11 cellular contexts compared by ENCODE assay signal in the genomic region with DNA sequence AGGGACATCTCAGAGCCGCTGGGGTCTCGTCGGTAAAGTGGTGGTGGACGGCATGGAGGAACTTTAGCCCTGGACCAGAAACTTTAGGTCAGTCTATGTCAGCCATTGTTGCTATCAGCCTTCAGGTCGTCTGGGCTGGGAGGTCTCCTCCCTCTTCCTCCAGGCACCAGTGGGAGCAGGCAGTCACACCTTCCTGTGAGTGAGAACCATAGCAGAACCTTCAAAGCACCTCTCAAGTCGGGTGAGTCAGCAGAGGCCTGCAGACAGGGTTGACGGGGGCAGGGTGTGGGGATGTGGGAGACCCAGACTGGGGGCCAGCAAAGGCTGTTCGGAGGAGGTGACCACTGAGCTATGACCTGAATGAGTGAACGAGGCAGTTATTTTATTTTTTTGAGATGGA. TPM values are rescaled to one million over a fixed set of nuclear protein-coding genes. Genes with fewer than 3 reads are reported as not detected.
A peak's percentile ranks its signal among the peaks of the same experiment; 100 is the strongest.
DNase-seq lines count a peak whose midpoint lies in the region; ATAC-seq, FAIRE-seq and TF ChIP-seq lines count a peak whose summit lies in the region.
"Had no signal": no experiment of that assay in that cellular context is flagged by ENCODE, and none has a peak within 500 bp of the region (broad histone marks: within the 10 kb centered on the region; RNA-seq: fewer than 3 reads in every experiment).

No MANE protein-coding gene starts in this region.

- H3K9me1 ChIP-seq in K562 (ENCODE audit: control insufficient read depth, insufficient read depth, low read length) = no peaks in the 10 kb centered on the region

- TF ChIP-seq EP300 in K562 (IDR thresholded peaks at IDR 0.05; ENCODE audit: low read length) = no peak

- no TSS peak for BruUV-seq in K562 (replicated peaks; lab: Mats Ljungman, UMichigan)

- H3K4me3 ChIP-seq in K562 = no peak overlapping the region
- H3K4me3 ChIP-seq: hepatocyte had no signal

- 39% methylated on average over 9 of the region's 9 CpGs for WGBS in K562 (ENCODE audit: insufficient coverage, low coverage, missing lambda C conversion rate)

- H3K9ac ChIP-seq in K562 (ENCODE audit: insufficient read depth in 1 of 2, low read depth in 2 of 2, low read length in 2 of 2) = peak overlapping the region; percentile 35 to 60; a peak in 2 of 4 replicates
- H3K9ac ChIP-seq: parathyroid adenoma had no signal

- POLR2A ChIA-PET in K562 (lab: Yijun Ruan, JAX) = interaction anchor here (0.6 kb wide), 1 partner anchor 11 kb away, joined by 4 read pairs; no protein-coding TSS in a partner anchor

- ATAC-seq in K562 (peak; percentile 86), HG02870 (IDR thresholded peaks at IDR 0.05; ENCODE audit: unreplicated experiment) (no peak)

- no peaks in the 10 kb centered on the region for H3K36me3 ChIP-seq in K562 (ENCODE audit: control insufficient read depth, insufficient read depth, low read length)

- no peaks in the 10 kb centered on the region for H4K20me1 ChIP-seq in K562 (replicated peaks; ENCODE audit: control insufficient read depth, insufficient read depth, low read length)

- DNase-seq in H54 (ENCODE audit: insufficient read length, low spot score) (no peak), K562 (ENCODE audit: extremely low read depth in 1 of 4, low spot score in 3 of 4) (peak; percentile 53 to 84 (median 65)), pons (ENCODE audit: low spot score) (no peak), NCI-H345 (lab: John Stamatoyannopoulos, UW) (no peak), NCI-H2227 treated with DMSO at 0.1 percent for 48 hours (lab: John Stamatoyannopoulos, UW) (no peak)
- DNase-seq in activated CD4-positive, alpha-beta T cell treated with anti-CD3 and anti-CD28 coated beads for 4 hours = peak; percentile 61 to 71
- DNase-seq in stimulated activated CD4-positive, alpha-beta T cell treated with anti-CD3 and anti-CD28 coated beads, Interleukin-12 subunit alpha, Interleukin-12 subunit beta, amount 100 ng/mL, for 4 hours = peak; percentile 46
- DNase-seq: NCI-H1930 had no signal

- no peaks in the 10 kb centered on the region for H3K79me2 ChIP-seq in K562 (ENCODE audit: control insufficient read depth, insufficient read depth, low read length)
- H3K79me2 ChIP-seq: hepatocyte, parathyroid adenoma had no signal

- H3K4me1 ChIP-seq in K562 (replicated peaks in 1 of 2; ENCODE audit: control insufficient read depth in 2 of 2, insufficient read depth in 2 of 2, low read length in 2 of 2) = peaks cover 13 to 25% of the 10 kb centered on the region in 2 experiments
- H3K4me1 ChIP-seq: parathyroid adenoma had no signal

- in situ Hi-C loops in K562 (cut with MboI) = no loop called here

- no peak for TF ChIP-seq RAD21 in K562 (CRISPR knock-in tag; conservative IDR thresholded peaks at IDR 0.05 in 1 of 2, IDR thresholded peaks at IDR 0.05 in 1 of 2)

- FAIRE-seq in H54 (lab: Jason Lieb, UNC) (peak; percentile 15), K562 (lab: Jason Lieb, UNC) (peak; percentile 85)

- H3K4me2 ChIP-seq in K562 (ENCODE audit: insufficient read depth, low read length) = no peak overlapping the region
- H3K4me2 ChIP-seq: hepatocyte had no signal

- H3K9me3 ChIP-seq in K562 (replicated peaks; ENCODE audit: control insufficient read depth, insufficient read depth, low read depth, low read length) = no peaks in the 10 kb centered on the region

- peak overlapping the region; percentile 51; the same call in 2 of the 3 replicates for H3K27ac ChIP-seq in K562 (ENCODE audit: extremely low read depth, low read depth, low read length)
- H3K27ac ChIP-seq: hepatocyte, parathyroid adenoma had no signal

- no peaks in the 10 kb centered on the region for H3K27me3 ChIP-seq in K562 (ENCODE audit: control insufficient read depth in 2 of 2, insufficient read depth in 2 of 2, low read length in 2 of 2)
- H3K27me3 ChIP-seq: hepatocyte had no signal

- intact Hi-C loops in K562 (cut with micrococcal nuclease) = no loop called here

- TF ChIP-seq CTCF in K562 (IDR thresholded peaks at IDR 0.05 in 2 of 3, conservative IDR thresholded peaks at IDR 0.05 in 1 of 3; ENCODE audit: insufficient read depth in 2 of 3, low read depth in 1 of 3, low read length in 3 of 3) = no peak

- peak overlapping the region; percentile 95 for H2AFZ ChIP-seq in K562 (ENCODE audit: low read depth, low read length)
- H2AFZ ChIP-seq: hepatocyte, parathyroid adenoma had no signal

- TF ChIP-seq POLR2A in H54 (IDR thresholded peaks at IDR 0.05; ENCODE audit: low read depth, low read length) (no peak), K562 (conservative IDR thresholded peaks at IDR 0.05) (no peak)

- CTCF ChIA-PET in K562 (lab: Yijun Ruan, JAX; ENCODE audit: low intra/inter-chr PET ratio) = no interaction called here

RNA-seq across cellular contexts. Expression of gene SBNO2, which starts 15.4 kb away (rescaled TPM):
- total RNA-seq in K562 (2011; cell fraction: chromatin; rRNA removed; ENCODE audit: low replicate concordance) = 26.2 and 103 TPM in 2 replicates
- 64.1 and 67.7 TPM in 2 replicates for total RNA-seq in K562 (2011; cell fraction: nucleolus; rRNA removed)
- 28.6 and 30.7 TPM in 2 replicates for total RNA-seq in K562 (2011; cell fraction: nucleoplasm; rRNA removed)
- total RNA-seq in K562 (2014; rRNA removed) (18.6 and 23.1 TPM in 2 replicates), K562 (2014; rRNA removed; fragmentation: Illumina TruSeq; extraction: Trizol) (4.0 and 6.3 TPM in 2 replicates), K562 (2015; rRNA removed; fragmentation: Illumina TruSeq; extraction: Trizol) (6.7 and 7.8 TPM in 2 replicates), K562 (2021) (46.2 and 49.0 TPM in 2 replicates)
- polyA plus RNA-seq in K562 (2011; rRNA removed) (6.7 and 9.3 TPM in 2 replicates), K562 (2014; fragmentation: Illumina TruSeq; extraction: Trizol) (5.2 and 13.0 TPM in 2 replicates), K562 (2014; fragmentation: Nextera tagmentation; extraction: Ambion mirVana) (under 1 TPM; 0.01 to 0.04 TPM), K562 (2014; rRNA removed) (21.5 and 23.1 TPM in 2 replicates)
- 7.4 and 14.1 TPM in 2 replicates for polyA plus RNA-seq in K562 (2011; cell fraction: cytosol; rRNA removed)
- polyA plus RNA-seq in K562 (2011; cell fraction: nucleus; rRNA removed) = 45.7 and 79.0 TPM in 2 replicates
- 20.3 and 27.1 TPM in 2 replicates for polyA plus RNA-seq in K562 (2012)
- polyA minus RNA-seq in K562 (2011; rRNA and poly(A)+ RNA removed) = 3.7 and 8.1 TPM in 2 replicates
- polyA minus RNA-seq in K562 (2011; cell fraction: cytosol; rRNA and poly(A)+ RNA removed) = 16.7 and 22.1 TPM in 2 replicates
- 20.7 and 21.3 TPM in 2 replicates for polyA minus RNA-seq in K562 (2011; cell fraction: nucleus; rRNA and poly(A)+ RNA removed)

RNA-seq across cellular contexts. Expression of gene STK11, which starts 16.2 kb away (rescaled TPM):
- 76.0 and 175 TPM in 2 replicates for total RNA-seq in K562 (2011; cell fraction: chromatin; rRNA removed; ENCODE audit: low replicate concordance)
- total RNA-seq in K562 (2011; cell fraction: nucleolus; rRNA removed) = 128 and 133 TPM in 2 replicates
- 58.7 and 79.5 TPM in 2 replicates for total RNA-seq in K562 (2011; cell fraction: nucleoplasm; rRNA removed)
- total RNA-seq in K562 (2014; rRNA removed) (96.5 and 102 TPM in 2 replicates), K562 (2014; rRNA removed; fragmentation: Illumina TruSeq; extraction: Trizol) (28.9 and 31.7 TPM in 2 replicates), K562 (2015; rRNA removed; fragmentation: Illumina TruSeq; extraction: Trizol) (40.6 and 43.2 TPM in 2 replicates), K562 (2021) (76.3 and 89.6 TPM in 2 replicates)
- polyA plus RNA-seq in K562 (2011; rRNA removed) (31.2 and 34.3 TPM in 2 replicates), K562 (2014; fragmentation: Illumina TruSeq; extraction: Trizol) (22.0 and 39.1 TPM in 2 replicates), K562 (2014; fragmentation: Nextera tagmentation; extraction: Ambion mirVana) (under 1 TPM; 0.15 to 1.00 TPM), K562 (2014; rRNA removed) (69.4 and 79.9 TPM in 2 replicates)
- polyA plus RNA-seq in K562 (2011; cell fraction: cytosol; rRNA removed) = 37.0 and 67.8 TPM in 2 replicates
- 127 and 182 TPM in 2 replicates for polyA plus RNA-seq in K562 (2011; cell fraction: nucleus; rRNA removed)
- polyA plus RNA-seq in K562 (2012) = 49.5 and 76.3 TPM in 2 replicates
- polyA minus RNA-seq in K562 (2011; rRNA and poly(A)+ RNA removed) = 38.2 and 43.6 TPM in 2 replicates
- 33.9 and 37.0 TPM in 2 replicates for polyA minus RNA-seq in K562 (2011; cell fraction: cytosol; rRNA and poly(A)+ RNA removed)
- polyA minus RNA-seq in K562 (2011; cell fraction: nucleus; rRNA and poly(A)+ RNA removed) = 34.3 and 36.1 TPM in 2 replicates

RNA-seq across cellular contexts. Expression of gene CBARP, which starts 48.4 kb away (rescaled TPM):
- total RNA-seq in K562 (2011; cell fraction: chromatin; rRNA removed; ENCODE audit: low replicate concordance) = 2.8 and 13.5 TPM in 2 replicates
- 11.4 and 15.2 TPM in 2 replicates for total RNA-seq in K562 (2011; cell fraction: nucleolus; rRNA removed)
- total RNA-seq in K562 (2011; cell fraction: nucleoplasm; rRNA removed) = 4.2 and 6.2 TPM in 2 replicates
- total RNA-seq in K562 (2014; rRNA removed) (3.7 and 3.8 TPM in 2 replicates), K562 (2014; rRNA removed; fragmentation: Illumina TruSeq; extraction: Trizol) (0.18 TPM in 1 of 2 replicates, not detected in the other), K562 (2015; rRNA removed; fragmentation: Illumina TruSeq; extraction: Trizol) (1.3 and 1.4 TPM in 2 replicates), K562 (2021) (6.6 and 8.9 TPM in 2 replicates)
- polyA plus RNA-seq in K562 (2011; rRNA removed) (0.98 and 1.2 TPM in 2 replicates), K562 (2014; fragmentation: Illumina TruSeq; extraction: Trizol) (0.25 and 2.3 TPM in 2 replicates), K562 (2014; fragmentation: Nextera tagmentation; extraction: Ambion mirVana) (under 1 TPM in 1 of 2 experiments, not detected in 1; 0.03 TPM), K562 (2014; rRNA removed) (5.8 and 6.3 TPM in 2 replicates)
- 0.84 and 4.5 TPM in 2 replicates for polyA plus RNA-seq in K562 (2011; cell fraction: cytosol; rRNA removed)
- 8.2 and 25.4 TPM in 2 replicates for polyA plus RNA-seq in K562 (2011; cell fraction: nucleus; rRNA removed)
- polyA plus RNA-seq in K562 (2012) = 3.1 and 3.3 TPM in 2 replicates
- 0.11 and 0.15 TPM in 2 replicates for polyA minus RNA-seq in K562 (2011; rRNA and poly(A)+ RNA removed)
- 2.9 and 3.0 TPM in 2 replicates for polyA minus RNA-seq in K562 (2011; cell fraction: cytosol; rRNA and poly(A)+ RNA removed)
- 3.0 and 3.8 TPM in 2 replicates for polyA minus RNA-seq in K562 (2011; cell fraction: nucleus; rRNA and poly(A)+ RNA removed)

RNA-seq across cellular contexts. Expression of gene ATP5F1D, which starts 52.1 kb away (rescaled TPM):
- total RNA-seq in K562 (2011; cell fraction: chromatin; rRNA removed; ENCODE audit: low replicate concordance) = 42.1 and 110 TPM in 2 replicates
- 116 and 129 TPM in 2 replicates for total RNA-seq in K562 (2011; cell fraction: nucleolus; rRNA removed)
- total RNA-seq in K562 (2011; cell fraction: nucleoplasm; rRNA removed) = 74.0 and 85.6 TPM in 2 replicates
- 135 and 145 TPM in 2 replicates for total RNA-seq in K562 (2014; rRNA removed)
- 3.9 and 4.6 TPM in 2 replicates for total RNA-seq in K562 (2014; rRNA removed; fragmentation: Illumina TruSeq; extraction: Trizol)
- total RNA-seq in K562 (2015; rRNA removed; fragmentation: Illumina TruSeq; extraction: Trizol) = 65.2 and 73.0 TPM in 2 replicates
- total RNA-seq in K562 (2021) = 409 and 434 TPM in 2 replicates
- 36.8 and 58.7 TPM in 2 replicates for polyA plus RNA-seq in K562 (2011; rRNA removed)
- 119 and 471 TPM in 2 replicates for polyA plus RNA-seq in K562 (2011; cell fraction: cytosol; rRNA removed)
- 90.5 and 137 TPM in 2 replicates for polyA plus RNA-seq in K562 (2011; cell fraction: nucleus; rRNA removed)
- 278 and 318 TPM in 2 replicates for polyA plus RNA-seq in K562 (2012)
- 18.7 and 106 TPM in 2 replicates for polyA plus RNA-seq in K562 (2014; fragmentation: Illumina TruSeq; extraction: Trizol)
- 10 to 100 TPM in 1 of 2 experiments, 1 to 10 TPM in 1; 9.7 to 23.3 TPM for polyA plus RNA-seq in K562 (2014; fragmentation: Nextera tagmentation; extraction: Ambion mirVana)
- 233 and 236 TPM in 2 replicates for polyA plus RNA-seq in K562 (2014; rRNA removed)
- 16.5 and 29.9 TPM in 2 replicates for polyA minus RNA-seq in K562 (2011; rRNA and poly(A)+ RNA removed)
- 115 and 175 TPM in 2 replicates for polyA minus RNA-seq in K562 (2011; cell fraction: cytosol; rRNA and poly(A)+ RNA removed)
- 28.8 and 35.8 TPM in 2 replicates for polyA minus RNA-seq in K562 (2011; cell fraction: nucleus; rRNA and poly(A)+ RNA removed)

RNA-seq across cellular contexts. Expression of gene MIDN, which starts 59.0 kb away (rescaled TPM):
- total RNA-seq in K562 (2011; cell fraction: chromatin; rRNA removed; ENCODE audit: low replicate concordance) = 30.7 and 106 TPM in 2 replicates
- 81.7 and 90.7 TPM in 2 replicates for total RNA-seq in K562 (2011; cell fraction: nucleolus; rRNA removed)
- total RNA-seq in K562 (2011; cell fraction: nucleoplasm; rRNA removed) = 55.1 and 88.1 TPM in 2 replicates
- total RNA-seq in K562 (2014; rRNA removed) = 13.5 and 20.8 TPM in 2 replicates
- total RNA-seq in K562 (2014; rRNA removed; fragmentation: Illumina TruSeq; extraction: Trizol) = 3.9 and 4.8 TPM in 2 replicates
- 10.1 and 11.0 TPM in 2 replicates for total RNA-seq in K562 (2015; rRNA removed; fragmentation: Illumina TruSeq; extraction: Trizol)
- 120 and 121 TPM in 2 replicates for total RNA-seq in K562 (2021)
- polyA plus RNA-seq in K562 (2011; rRNA removed) = 7.0 and 10.2 TPM in 2 replicates
- 14.0 and 26.8 TPM in 2 replicates for polyA plus RNA-seq in K562 (2011; cell fraction: cytosol; rRNA removed)
- polyA plus RNA-seq in K562 (2011; cell fraction: nucleus; rRNA removed) = 44.8 and 87.0 TPM in 2 replicates
- 29.5 and 39.8 TPM in 2 replicates for polyA plus RNA-seq in K562 (2012)
- 20.5 and 38.3 TPM in 2 replicates for polyA plus RNA-seq in K562 (2014; fragmentation: Illumina TruSeq; extraction: Trizol)
- polyA plus RNA-seq in K562 (2014; fragmentation: Nextera tagmentation; extraction: Ambion mirVana) = 1 to 10 TPM in 1 of 2 experiments, under 1 TPM in 1; 0.17 to 1.5 TPM
- polyA plus RNA-seq in K562 (2014; rRNA removed) = 41.3 and 44.6 TPM in 2 replicates
- 2.7 and 3.0 TPM in 2 replicates for polyA minus RNA-seq in K562 (2011; rRNA and poly(A)+ RNA removed)
- polyA minus RNA-seq in K562 (2011; cell fraction: cytosol; rRNA and poly(A)+ RNA removed) = 29.9 and 43.2 TPM in 2 replicates
- polyA minus RNA-seq in K562 (2011; cell fraction: nucleus; rRNA and poly(A)+ RNA removed) = 28.0 and 34.2 TPM in 2 replicates

Comparison
In these comparisons a context has a peak if more than half of its experiments do, and no peak if none do; other contexts are left out.
1. DNase-seq: peak in activated CD4-positive, alpha-beta T cell treated with anti-CD3 and anti-CD28 coated beads for 4 hours (2 of 2), K562 (4 of 4) and stimulated activated CD4-positive, alpha-beta T cell treated with anti-CD3 and anti-CD28 coated beads, Interleukin-12 subunit alpha, Interleukin-12 subunit beta, amount 100 ng/mL, for 4 hours (single experiment); none in H54 (single experiment), pons (single experiment), NCI-H345 (single experiment) and NCI-H2227 treated with DMSO at 0.1 percent for 48 hours (single experiment).